8 cellular contexts compared by ENCODE assay signal in genomic region chr10:69319911-69320316, GRCh38. TPM values are rescaled to one million over a fixed set of nuclear protein-coding genes. Genes with fewer than 3 reads are reported as not detected.
DNase-seq lines count a peak whose midpoint lies in the region; ATAC-seq and TF ChIP-seq lines count a peak whose summit lies in the region.

No MANE protein-coding gene starts in this region.

- H3K4me3 ChIP-seq in CD8-positive, alpha-beta T cell (ENCODE audit: low read depth, low read length), result peak overlapping the region; percentile 92

- POLR2A ChIA-PET in CD8-positive, alpha-beta T cell (lab: Charles Lee), result interaction anchor here (0.5 to 2.9 kb wide), 5 partner anchors 8 to 187 kb away, joined by 3 to 18 read pairs (median 4); no protein-coding TSS in a partner anchor
- POLR2A ChIA-PET in RWPE1 (lab: Yijun Ruan, JAX; ENCODE audit: low non-redundant PET), result interaction anchor here (1.1 kb wide), 1 partner anchor 21 kb away, joined by 6 read pairs; no protein-coding TSS in a partner anchor

- in situ Hi-C loops in ACHN (cut with HindIII; ENCODE audit: low pct_ligation_motif_present, low pct_unique_long_range_greater_than_20kb, low sequenced_read_pairs), result no loop called here

- intact Hi-C loops in CD8-positive, alpha-beta T cell (cut with DNase I, micrococcal nuclease), result loop anchor here (2.0 to 10.0 kb wide), 11 partner anchors 39 to 1085 kb away; partner anchors contain the start of genes HNRNPH3 (in 2 of the 2), PBLD (in 2 of the 2), DDX50 (in 1 of the 2) and EIF4EBP2 (in 1 of the 2)

- CTCF ChIA-PET in CD8-positive, alpha-beta T cell (lab: Charles Lee), result interaction anchor here (0.8 to 3.0 kb wide), 7 partner anchors 8 to 91 kb away, joined by 3 to 11 read pairs (median 4); no protein-coding TSS in a partner anchor
- CTCF ChIA-PET in RWPE1 (lab: Yijun Ruan, JAX), result interaction anchor here (1.0 to 1.2 kb wide), 2 partner anchors 13 to 81 kb away, joined by 4 to 7 read pairs; no protein-coding TSS in a partner anchor

- peaks cover 3% of the 10 kb centered on the region for H3K36me3 Mint-ChIP-seq in CD8-positive, alpha-beta T cell
- H3K36me3 Mint-ChIP-seq in osteocyte (ENCODE audit: unreplicated experiment), result no peaks in the 10 kb centered on the region

- no peaks in the 10 kb centered on the region for H3K27me3 Mint-ChIP-seq in CD8-positive, alpha-beta T cell (ENCODE audit: low read depth)
- H3K27me3 Mint-ChIP-seq in osteocyte (ENCODE audit: unreplicated experiment), result no peaks in the 10 kb centered on the region

- peaks cover 51% of the 10 kb centered on the region for H3K4me1 Mint-ChIP-seq in CD8-positive, alpha-beta T cell (ENCODE audit: low read depth)
- peaks cover 38% of the 10 kb centered on the region for H3K4me1 Mint-ChIP-seq in osteocyte (ENCODE audit: unreplicated experiment)

- ATAC-seq in CD8-positive, alpha-beta T cell, result no peak
- ATAC-seq in HG03097 (IDR thresholded peaks at IDR 0.05; ENCODE audit: low FRiP score, unreplicated experiment), result no peak

- peaks cover 37% of the 10 kb centered on the region for H3K4me1 ChIP-seq in CD8-positive, alpha-beta T cell (ENCODE audit: insufficient read depth, low read length)

- H3K9me3 ChIP-seq in CD8-positive, alpha-beta T cell (ENCODE audit: low read length), result no peaks in the 10 kb centered on the region

- DNase-seq in CD8-positive, alpha-beta T cell, result no peak
- DNase-seq in RWPE1 (ENCODE audit: low spot score), result no peak
- no peak for DNase-seq in epithelial cell of prostate (ENCODE audit: low read depth, low spot score)
- DNase-seq in osteocyte (ENCODE audit: extremely low spot score, unreplicated experiment), result no peak
- DNase-seq in DMS153 treated with DMSO at 0.1 percent for 48 hours (lab: John Stamatoyannopoulos, UW; ENCODE audit: unreplicated experiment), result no peak
- DNase-seq in ACHN, result no peak
- DNase-seq in pons (ENCODE audit: low spot score), result no peak

- no peak for TF ChIP-seq CTCF in CD8-positive, alpha-beta T cell (IDR thresholded peaks at IDR 0.05)
- TF ChIP-seq CTCF in RWPE1 (conservative IDR thresholded peaks at IDR 0.05; ENCODE audit: low read depth), result no peak
- TF ChIP-seq CTCF in osteocyte (IDR thresholded peaks at IDR 0.05), result no peak

- peak overlapping the region; percentile 95 for H3K4me3 Mint-ChIP-seq in CD8-positive, alpha-beta T cell
- H3K4me3 Mint-ChIP-seq in osteocyte (ENCODE audit: unreplicated experiment), result peak overlapping the region; percentile 96

- no peaks in the 10 kb centered on the region for H3K36me3 ChIP-seq in CD8-positive, alpha-beta T cell (ENCODE audit: insufficient read depth, low read length)

- peak overlapping the region; percentile 94 for H3K27ac Mint-ChIP-seq in CD8-positive, alpha-beta T cell
- H3K27ac Mint-ChIP-seq in osteocyte (ENCODE audit: unreplicated experiment), result peak overlapping the region; percentile 87

- H3K27me3 ChIP-seq in CD8-positive, alpha-beta T cell (ENCODE audit: insufficient read depth, low read length), result no peaks in the 10 kb centered on the region

- H3K9me3 Mint-ChIP-seq in CD8-positive, alpha-beta T cell, result no peaks in the 10 kb centered on the region
- H3K9me3 Mint-ChIP-seq in osteocyte (ENCODE audit: unreplicated experiment), result no peaks in the 10 kb centered on the region

- peak overlapping the region; percentile 89 for H3K27ac ChIP-seq in CD8-positive, alpha-beta T cell (ENCODE audit: low read depth, low read length)
- peak overlapping the region; percentile 94 for H3K27ac ChIP-seq in RWPE1
- H3K27ac ChIP-seq in epithelial cell of prostate, result peak overlapping the region; percentile 90

RNA-seq across cellular contexts. Expression of gene HK1, which starts 41.6 kb away (rescaled TPM):
- 10 to 100 TPM; 37.0 to 40.0 TPM for total RNA-seq in CD8-positive, alpha-beta T cell
- 59.4 and 61.3 TPM in 2 replicates for total RNA-seq in osteocyte
